In the genomic region with DNA sequence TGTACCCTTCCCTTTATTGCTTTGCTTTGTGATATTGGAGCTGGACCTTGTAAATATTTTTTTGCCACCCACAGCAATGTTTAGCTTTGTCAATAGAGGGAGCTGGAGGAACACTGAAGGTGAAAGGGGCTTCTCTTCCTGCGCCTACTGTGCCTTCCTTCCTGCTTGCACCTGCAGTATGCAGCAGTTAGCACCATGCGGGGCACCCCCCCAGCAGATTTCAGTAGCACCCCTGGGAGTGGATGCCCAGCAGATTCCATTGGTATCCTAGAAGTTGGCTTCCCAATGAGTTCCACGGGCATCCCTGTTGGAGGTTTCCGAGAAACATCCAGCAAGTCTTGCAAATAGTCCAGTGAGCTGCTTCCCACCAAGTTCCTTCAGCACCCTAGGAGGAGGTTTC, we compare ENCODE assay signal across 7 cellular contexts. TPM values are rescaled to one million over a fixed set of nuclear protein-coding genes. Genes with fewer than 3 reads are reported as not detected.
DNase-seq lines count a peak whose midpoint lies in the region; ATAC-seq and TF ChIP-seq lines count a peak whose summit lies in the region.

No MANE protein-coding gene starts in this region.

- DNase-seq in NCI-H1105 (lab: John Stamatoyannopoulos, UW) (peak; percentile 2), epithelial cell of esophagus (ENCODE audit: low read depth) (peak; percentile 72), neural progenitor cell (ENCODE audit: low spot score) (peak; percentile 62), NCI-H2227 treated with DMSO at 0.1 percent for 48 hours (lab: John Stamatoyannopoulos, UW) (no peak)
- peak; percentile 45 to 57 for DNase-seq in activated CD4-positive, alpha-beta T cell treated with anti-CD3 and anti-CD28 coated beads for 4 hours

- no peak overlapping the region for H3K27ac Mint-ChIP-seq in neural progenitor cell

- no peaks in the 10 kb centered on the region for H3K27me3 Mint-ChIP-seq in neural progenitor cell (ENCODE audit: insufficient read depth, low read depth)

- no peaks in the 10 kb centered on the region for H3K9me3 ChIP-seq in neural progenitor cell (ENCODE audit: low read depth)

- no peaks in the 10 kb centered on the region for H3K9me3 Mint-ChIP-seq in neural progenitor cell

- no peak for ATAC-seq in HG02678 (IDR thresholded peaks at IDR 0.05; ENCODE audit: unreplicated experiment)

- peaks cover 8% of the 10 kb centered on the region for H3K4me1 Mint-ChIP-seq in neural progenitor cell

- no peaks in the 10 kb centered on the region for H3K36me3 Mint-ChIP-seq in neural progenitor cell

- H3K4me1 ChIP-seq in neural progenitor cell, result no peaks in the 10 kb centered on the region

- H3K4me3 Mint-ChIP-seq in neural progenitor cell, result no peak overlapping the region

- no peak overlapping the region for H2AFZ ChIP-seq in neural progenitor cell (replicated peaks)

- H3K4me2 ChIP-seq in neural progenitor cell, result no peak overlapping the region

- H3K79me2 ChIP-seq in neural progenitor cell (ENCODE audit: low read depth), result no peaks in the 10 kb centered on the region

- H3K27me3 ChIP-seq in neural progenitor cell, result peaks cover 5% of the 10 kb centered on the region

- no peak overlapping the region for H3K4me3 ChIP-seq in epithelial cell of esophagus (ENCODE audit: low read length)
- H3K4me3 ChIP-seq in neural progenitor cell, result no peak overlapping the region

- no peak overlapping the region for H3K27ac ChIP-seq in neural progenitor cell

- no peaks in the 10 kb centered on the region for H3K36me3 ChIP-seq in neural progenitor cell

- TF ChIP-seq CTCF in GM12873 (IDR thresholded peaks at IDR 0.05; ENCODE audit: insufficient read depth, low read depth, low read length, missing control alignments) (peak; percentile 79), epithelial cell of esophagus (IDR thresholded peaks at IDR 0.05; ENCODE audit: insufficient read depth, low read depth, low read length, missing control alignments) (peak; percentile 92), neural progenitor cell (IDR thresholded peaks at IDR 0.05) (peak; percentile 73)

- H3K9ac ChIP-seq in neural progenitor cell, result no peak overlapping the region

- H3F3A ChIP-seq in neural progenitor cell (ENCODE audit: low read depth), result no peaks in the 10 kb centered on the region

- H4K20me1 ChIP-seq in neural progenitor cell (ENCODE audit: low read depth), result no peaks in the 10 kb centered on the region

RNA-seq across cellular contexts. Expression of a gene that starts 25.6 kb away (rescaled TPM):
- total RNA-seq in neural progenitor cell (ENCODE audit: low replicate concordance), result 0.54 and 1.1 TPM in 2 replicates

RNA-seq across cellular contexts. Expression of a gene that starts 58.7 kb away (rescaled TPM):
- total RNA-seq in neural progenitor cell (ENCODE audit: low replicate concordance), result 12.4 and 14.1 TPM in 2 replicates
